In genomic region chr1:22706100-22706499, GRCh38 we compare ENCODE assay signal across 6 cellular contexts. TPM values are rescaled to one million over a fixed set of nuclear protein-coding genes. Genes with fewer than 3 reads are reported as not detected.
"Had no signal": no experiment of that assay in that cellular context is flagged by ENCODE, and none has a peak within 500 bp of the region (broad histone marks: within the 10 kb centered on the region; RNA-seq: fewer than 3 reads in every experiment).

No MANE protein-coding gene starts in this region.

RNA-seq across cellular contexts. Expression of gene EPHB2, which starts 4.5 kb away (rescaled TPM):
- polyA plus RNA-seq: immature natural killer cell had no signal

RNA-seq across cellular contexts. Expression of gene C1QB, which starts 53.1 kb away (rescaled TPM):
- total RNA-seq: lung microvascular endothelial cell, mammary epithelial cell, mesothelial cell of epicardium, myocyte had no signal
- polyA plus RNA-seq: immature natural killer cell, keratinocyte, mammary epithelial cell had no signal
